Comparison of ENCODE assay signal across 1 cellular context in genomic region chr17:38663125-38663751, GRCh38.
A peak's percentile ranks its signal among the peaks of the same experiment; 100 is the strongest.
TF ChIP-seq lines count a peak whose summit lies in the region.

No MANE protein-coding gene starts in this region.

TF ChIP-seq in SK-N-SH, 30 proteins besides CTCF, POLR2A, EP300 and RAD21 (continued from another document):
- no peak for TF ChIP-seq FOSL2 (IDR thresholded peaks at IDR 0.05; ENCODE audit: borderline replicate concordance, low read depth)
- no peak for TF ChIP-seq MEF2A (IDR thresholded peaks at IDR 0.05; ENCODE audit: borderline replicate concordance, low read depth)
- TF ChIP-seq RFX5 (IDR thresholded peaks at IDR 0.05; ENCODE audit: low read length) = no peak
- TF ChIP-seq, protein P1, sequence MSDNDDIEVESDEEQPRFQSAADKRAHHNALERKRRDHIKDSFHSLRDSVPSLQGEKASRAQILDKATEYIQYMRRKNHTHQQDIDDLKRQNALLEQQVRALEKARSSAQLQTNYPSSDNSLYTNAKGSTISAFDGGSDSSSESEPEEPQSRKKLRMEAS (IDR thresholded peaks at IDR 0.05; ENCODE audit: low read depth) = 0 out of 2 replicates have a peak, but pooled peaks have one; percentile 30
- TF ChIP-seq MXI1 (IDR thresholded peaks at IDR 0.05; ENCODE audit: low read depth, low read length) = peak; percentile 77
- TF ChIP-seq POLR2AphosphoS5 (IDR thresholded peaks at IDR 0.05; ENCODE audit: low read depth, low read length) = no peak
